In the genomic region with DNA sequence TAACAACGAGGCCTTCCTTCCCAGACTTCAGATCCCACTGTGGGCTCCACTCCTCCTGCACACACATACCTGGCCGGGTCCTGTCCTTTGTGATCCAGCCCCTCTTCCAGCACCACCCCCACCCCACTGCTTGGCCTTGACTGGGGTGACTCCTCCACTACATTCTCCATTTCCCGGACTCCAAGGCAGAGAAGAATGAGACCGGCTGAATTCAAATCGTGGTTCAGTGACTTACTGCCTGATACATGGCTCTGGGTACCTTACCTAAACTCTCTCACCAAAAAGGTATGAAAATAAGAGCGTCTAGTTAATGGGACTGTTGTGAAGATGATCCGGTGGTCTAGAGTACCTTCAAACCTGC, we compare ENCODE assay signal across 10 cellular contexts. TPM values are rescaled to one million over a fixed set of nuclear protein-coding genes. Genes with fewer than 3 reads are reported as not detected.
A peak's percentile ranks its signal among the peaks of the same experiment; 100 is the strongest.
DNase-seq lines count a peak whose midpoint lies in the region; ATAC-seq, FAIRE-seq and TF ChIP-seq lines count a peak whose summit lies in the region.
"Had no signal": no experiment of that assay in that cellular context is flagged by ENCODE, and none has a peak within 500 bp of the region (broad histone marks: within the 10 kb centered on the region; RNA-seq: fewer than 3 reads in every experiment).

No MANE protein-coding gene starts in this region.

- no peaks in the 10 kb centered on the region for H3K9me3 Mint-ChIP-seq in activated CD8-positive, alpha-beta T cell treated with anti-CD3 and anti-CD28 coated beads for 36 hours

- ATAC-seq in activated CD8-positive, alpha-beta T cell treated with anti-CD3 and anti-CD28 coated beads for 36 hours = no peak
- ATAC-seq in GM21423 (IDR thresholded peaks at IDR 0.05; ENCODE audit: unreplicated experiment) = no peak

- H3K36me3 ChIP-seq in H7 (replicated peaks; ENCODE audit: control insufficient read depth, insufficient read depth, low read length) (no peaks in the 10 kb centered on the region), spleen (no peaks in the 10 kb centered on the region)

- no peak overlapping the region for H3K27ac Mint-ChIP-seq in activated CD8-positive, alpha-beta T cell treated with anti-CD3 and anti-CD28 coated beads for 36 hours

- H3K27me3 ChIP-seq in H7 (ENCODE audit: control insufficient read depth, insufficient read depth, low read length) = peaks cover 39% of the 10 kb centered on the region
- no peaks in the 10 kb centered on the region for H3K27me3 ChIP-seq in layer of hippocampus (ENCODE audit: control insufficient read depth, insufficient read depth, low read length)
- no peaks in the 10 kb centered on the region for H3K27me3 ChIP-seq in spleen (replicated peaks in 1 of 7)

- no peak for TF ChIP-seq CTCF in activated CD8-positive, alpha-beta T cell treated with anti-CD3 and anti-CD28 coated beads for 36 hours (IDR thresholded peaks at IDR 0.05)
- TF ChIP-seq CTCF in spleen (IDR thresholded peaks at IDR 0.05 in 8 of 11, conservative IDR thresholded peaks at IDR 0.05 in 3 of 11) (no peak), D721Med (IDR thresholded peaks at IDR 0.05; ENCODE audit: insufficient read depth, missing control alignments) (no peak)

- H3K27ac ChIP-seq in layer of hippocampus (ENCODE audit: low read depth, low read length) = peak overlapping the region; percentile 79
- H3K27ac ChIP-seq in spleen = peak overlapping the region; percentile 86 to 95 (median 91)

- 46 to 69% (median 56%) methylated on average over 7 of the region's 7 CpGs for WGBS in spleen, 5 donors

- H3K4me3 Mint-ChIP-seq in activated CD8-positive, alpha-beta T cell treated with anti-CD3 and anti-CD28 coated beads for 36 hours = peak overlapping the region; percentile 2

- intact Hi-C loops in activated CD8-positive, alpha-beta T cell treated with anti-CD3 and anti-CD28 coated beads for 36 hours (cut with micrococcal nuclease) = no loop called here
- intact Hi-C loops in spleen (cut with DNase I; ENCODE audit: low total_unique reads) = no loop called here

- no peaks in the 10 kb centered on the region for H3K27me3 Mint-ChIP-seq in activated CD8-positive, alpha-beta T cell treated with anti-CD3 and anti-CD28 coated beads for 36 hours

- H3K36me3 Mint-ChIP-seq in activated CD8-positive, alpha-beta T cell treated with anti-CD3 and anti-CD28 coated beads for 36 hours (ENCODE audit: low read depth) = no peaks in the 10 kb centered on the region

- FAIRE-seq in D721Med (lab: Jason Lieb, UNC) = no peak

- no peaks in the 10 kb centered on the region for H3K9me3 ChIP-seq in spleen

- CTCF ChIA-PET in activated CD8-positive, alpha-beta T cell treated with anti-CD3 and anti-CD28 coated beads for 36 hours (lab: Charles Lee) = no interaction called here

- H3K4me3 ChIP-seq in H7 (ENCODE audit: insufficient read depth, low read depth, low read length) = peak overlapping the region; percentile 71
- no peak overlapping the region for H3K4me3 ChIP-seq in spleen

- H3K4me1 Mint-ChIP-seq in activated CD8-positive, alpha-beta T cell treated with anti-CD3 and anti-CD28 coated beads for 36 hours (ENCODE audit: low read depth) = peaks cover 18% of the 10 kb centered on the region

- peaks cover 39 to 86% (median 67%) of the 10 kb centered on the region in 6 donors for H3K4me1 ChIP-seq in spleen

- no peak for DNase-seq in H7
- DNase-seq in activated CD8-positive, alpha-beta T cell treated with anti-CD3 and anti-CD28 coated beads for 36 hours = no peak
- no peak for DNase-seq in spleen
- no peak for DNase-seq in D721Med (ENCODE audit: insufficient read length, low spot score)
- no peak for DNase-seq in kidney glomerular epithelial cell (lab: John Stamatoyannopoulos, UW)
- DNase-seq in hypothalamus (lab: John Stamatoyannopoulos, UW) = no peak
- DNase-seq: NCI-H510A treated with DMSO at 0.1 percent for 48 hours; stimulated activated CD4-positive, alpha-beta T cell treated with anti-CD3 and anti-CD28 coated beads, Interleukin-4, amount 100 ng/mL, for 24 hours had no signal

- POLR2A ChIA-PET in activated CD8-positive, alpha-beta T cell treated with anti-CD3 and anti-CD28 coated beads for 36 hours (lab: Charles Lee) = interaction anchor here (1.1 kb wide), 1 partner anchor 18 kb away, joined by 3 read pairs; no protein-coding TSS in a partner anchor

- no peak for TF ChIP-seq POLR2A in spleen (IDR thresholded peaks at IDR 0.05)

RNA-seq across cellular contexts. Expression of a gene that starts 1.7 kb away (rescaled TPM):
- total RNA-seq in H7 (2014; rRNA removed; shearing (Covaris generic)) = 9.1 and 9.5 TPM in 2 replicates
- 1 to 10 TPM; 1.3 TPM for total RNA-seq in activated CD8-positive, alpha-beta T cell treated with anti-CD3 and anti-CD28 coated beads for 36 hours
- total RNA-seq in spleen = 10 to 100 TPM in 1 of 7 donors, 1 to 10 TPM in 6; 4.2 to 11.5 (median 7.9) TPM
- polyA plus RNA-seq in spleen = 1 to 10 TPM in 2 of 3 donors, under 1 TPM in 1; 0.74 to 2.9 (median 1.1) TPM

RNA-seq across cellular contexts. Expression of a gene that starts 3.7 kb away (rescaled TPM):
- 152 and 165 TPM in 2 replicates for total RNA-seq in H7 (2014; rRNA removed; shearing (Covaris generic))
- 100 to 1,000 TPM; 116 to 121 TPM for total RNA-seq in activated CD8-positive, alpha-beta T cell treated with anti-CD3 and anti-CD28 coated beads for 36 hours
- 100 to 1,000 TPM; 107 to 184 (median 141) TPM for total RNA-seq in spleen
- polyA plus RNA-seq in spleen = 100 to 1,000 TPM in 1 of 3 donors, 10 to 100 TPM in 2; 56.2 to 114 (median 61.6) TPM

RNA-seq across cellular contexts. Expression of a gene that starts 46.3 kb away (rescaled TPM):
- 206 and 249 TPM in 2 replicates for total RNA-seq in H7 (2014; rRNA removed; shearing (Covaris generic))
- total RNA-seq in activated CD8-positive, alpha-beta T cell treated with anti-CD3 and anti-CD28 coated beads for 36 hours = 100 to 1,000 TPM; 115 to 125 TPM
- 100 to 1,000 TPM in 3 of 7 donors, 10 to 100 TPM in 4; 56.7 to 198 (median 76.4) TPM for total RNA-seq in spleen
- 100 to 1,000 TPM; 119 to 226 (median 184) TPM for polyA plus RNA-seq in spleen
